15 cellular contexts compared by ENCODE assay signal in the genomic region with DNA sequence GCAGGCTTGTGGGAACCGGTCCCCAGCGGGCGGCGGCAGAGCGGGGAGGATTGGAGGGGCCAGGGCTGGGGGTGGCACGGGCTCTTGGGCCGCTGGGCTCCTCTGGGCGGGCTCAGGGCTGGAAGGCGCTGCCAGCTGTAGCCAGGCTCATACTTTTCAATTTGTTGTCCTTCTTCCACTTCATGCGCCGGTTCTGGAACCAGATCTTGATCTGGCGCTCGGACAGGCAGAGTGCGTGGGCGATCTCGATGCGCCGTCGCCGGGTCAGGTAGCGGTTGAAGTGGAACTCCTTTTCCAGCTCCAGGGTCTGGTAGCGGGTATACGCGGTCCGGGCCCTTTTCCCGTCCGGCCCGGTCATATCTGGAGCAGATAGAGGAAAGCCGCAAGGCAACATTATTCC. TPM values are rescaled to one million over a fixed set of nuclear protein-coding genes. Genes with fewer than 3 reads are reported as not detected.
DNase-seq lines count a peak whose midpoint lies in the region; ATAC-seq, FAIRE-seq and TF ChIP-seq lines count a peak whose summit lies in the region.
"Had no signal": no experiment of that assay in that cellular context is flagged by ENCODE, and none has a peak within 500 bp of the region (broad histone marks: within the 10 kb centered on the region; RNA-seq: fewer than 3 reads in every experiment).

No MANE protein-coding gene starts in this region.

- RAD21 ChIA-PET in GM12878 (lab: Charles Lee; ENCODE audit: unreplicated experiment), result interaction anchor here (0.9 to 3.8 kb wide), 23 partner anchors 15 to 566 kb away, joined by 3 to 35 read pairs (median 7); no protein-coding TSS in a partner anchor

- dilution Hi-C loops in mammary epithelial cell (cut with HindIII; ENCODE audit: low sequenced_read_pairs), result no loop called here

- H3K79me2 ChIP-seq in mammary epithelial cell (ENCODE audit: insufficient read depth, low read length), result no peaks in the 10 kb centered on the region
- no peaks in the 10 kb centered on the region for H3K79me2 ChIP-seq in GM12878 (ENCODE audit: control insufficient read depth, insufficient read depth, low read length)

- ATAC-seq in GM12878 (no peak), lower lobe of right lung (no peak), thoracic aorta (ENCODE audit: insufficient number of reproducible peaks, low FRiP score, low read depth) (no peak), HG03159 (IDR thresholded peaks at IDR 0.05; ENCODE audit: unreplicated experiment) (no peak), HG03139 (IDR thresholded peaks at IDR 0.05; ENCODE audit: unreplicated experiment) (no peak)
- ATAC-seq: left cardiac atrium had no signal

- BruUV-seq in mammary epithelial cell (replicated peaks; lab: Mats Ljungman, UMichigan) (no TSS peak), GM12878 (replicated peaks; lab: Mats Ljungman, UMichigan) (no TSS peak)

- POLR2A ChIA-PET in GM12878 (lab: Charles Lee), result interaction anchor here (1.5 kb wide), 1 partner anchor 240 kb away, joined by 6 read pairs; no protein-coding TSS in a partner anchor

- TF ChIP-seq CTCF in breast epithelium (IDR thresholded peaks at IDR 0.05) (no peak), mammary epithelial cell (conservative IDR thresholded peaks at IDR 0.05 in 1 of 2, IDR thresholded peaks at IDR 0.05 in 1 of 2; ENCODE audit: extremely low read depth in 1 of 2, insufficient read depth in 1 of 2, low read depth in 1 of 2, low read length in 2 of 2) (no peak), GM12878 (IDR thresholded peaks at IDR 0.05 in 2 of 3, conservative IDR thresholded peaks at IDR 0.05 in 1 of 3; ENCODE audit: control insufficient read depth in 2 of 3, extremely low read depth in 1 of 3, insufficient read depth in 1 of 3, low read depth in 3 of 3, low read length in 3 of 3) (no peak), lower lobe of right lung (IDR thresholded peaks at IDR 0.05) (no peak), thoracic aorta (IDR thresholded peaks at IDR 0.05) (no peak)

- no peaks in the 10 kb centered on the region for H3K4me1 ChIP-seq in breast epithelium
- H3K4me1 ChIP-seq in mammary epithelial cell (ENCODE audit: insufficient read depth, low read length), result peaks cover 20% of the 10 kb centered on the region
- peaks cover 6% of the 10 kb centered on the region for H3K4me1 ChIP-seq in GM12878 (ENCODE audit: control insufficient read depth, insufficient read depth, low read length)
- H3K4me1 ChIP-seq in lower lobe of right lung, result peaks cover 32% of the 10 kb centered on the region
- H3K4me1 ChIP-seq in thoracic aorta (ENCODE audit: control insufficient read depth in 1 of 2, low read depth in 2 of 2), result peaks cover 5 to 13% of the 10 kb centered on the region in 2 donors

- 13% methylated on average over 9 of the region's 29 CpGs for WGBS in mammary epithelial cell (ENCODE audit: low coverage, missing lambda C conversion rate)
- 40% methylated on average over 26 of the region's 29 CpGs for WGBS in GM12878 (ENCODE audit: insufficient coverage, insufficient replicate concordance, low lambda C conversion rate, missing lambda C conversion rate)

- H3K4me3 ChIP-seq in breast epithelium (peak overlapping the region; percentile 41 to 68 (median 43)), mammary epithelial cell (replicated peaks in 1 of 3; ENCODE audit: insufficient read depth in 1 of 3, low read depth in 2 of 3, low read length in 3 of 3) (no peak overlapping the region), GM12878 (no peak overlapping the region), lower lobe of right lung (peak overlapping the region; percentile 63), thoracic aorta (peak overlapping the region; percentile 72)

- TF ChIP-seq RAD21 in GM12878 (IDR thresholded peaks at IDR 0.05; ENCODE audit: insufficient read depth, low read depth, low read length), result no peak

- no peaks in the 10 kb centered on the region for H3K36me3 ChIP-seq in breast epithelium
- H3K36me3 ChIP-seq in mammary epithelial cell (ENCODE audit: insufficient read depth, low read length), result no peaks in the 10 kb centered on the region
- H3K36me3 ChIP-seq in GM12878 (ENCODE audit: control insufficient read depth in 2 of 2, insufficient read depth in 2 of 2, low read length in 1 of 2), result no peaks in the 10 kb centered on the region
- H3K36me3 ChIP-seq in lower lobe of right lung, result peaks cover 5% of the 10 kb centered on the region
- peaks cover 8% of the 10 kb centered on the region for H3K36me3 ChIP-seq in thoracic aorta

- SMC1A ChIA-PET in GM12878 (lab: Charles Lee; ENCODE audit: uncharacterized antibody, unreplicated experiment), result interaction anchor here (0.7 to 4.3 kb wide), 23 partner anchors 9 to 510 kb away, joined by 3 to 47 read pairs (median 6); partner anchors contain the start of gene HOXB8

- H3K4me2 ChIP-seq in mammary epithelial cell (ENCODE audit: insufficient read depth, low read depth, low read length) (no peak overlapping the region), GM12878 (ENCODE audit: control insufficient read depth, insufficient read depth) (peak overlapping the region; percentile 98; the same call in 1 of the 2 replicates)

- no peak for FAIRE-seq in GM12878 (lab: Jason Lieb, UNC)

- H3K9me3 ChIP-seq in breast epithelium (no peaks in the 10 kb centered on the region), mammary epithelial cell (replicated peaks; ENCODE audit: insufficient read depth, low read length) (no peaks in the 10 kb centered on the region), GM12878 (replicated peaks; ENCODE audit: control insufficient read depth, insufficient read depth, low read length) (no peaks in the 10 kb centered on the region), lower lobe of right lung (no peaks in the 10 kb centered on the region), thoracic aorta (no peaks in the 10 kb centered on the region)

- TF ChIP-seq EP300 in GM12878 (IDR thresholded peaks at IDR 0.05; ENCODE audit: borderline replicate concordance in 1 of 2, control insufficient read depth in 1 of 2, low read depth in 2 of 2, low read length in 2 of 2), result no peak

- TF ChIP-seq POLR2A in breast epithelium (IDR thresholded peaks at IDR 0.05), result no peak
- no peak for TF ChIP-seq POLR2A in GM12878 (IDR thresholded peaks at IDR 0.05; ENCODE audit: low read depth, low read length)

- no peak overlapping the region for H3K27ac ChIP-seq in breast epithelium
- no peak overlapping the region for H3K27ac ChIP-seq in mammary epithelial cell (ENCODE audit: insufficient read depth, low read depth, low read length)
- no peak overlapping the region for H3K27ac ChIP-seq in GM12878 (ENCODE audit: control insufficient read depth, insufficient read depth)
- H3K27ac ChIP-seq in lower lobe of right lung, result peak overlapping the region; percentile 81
- no peak overlapping the region for H3K27ac ChIP-seq in thoracic aorta

- H3K27me3 ChIP-seq in breast epithelium, result peaks cover 0 to 78% of the 10 kb centered on the region in 2 donors
- peaks cover 2% of the 10 kb centered on the region for H3K27me3 ChIP-seq in mammary epithelial cell (ENCODE audit: insufficient read depth, low read length)
- peaks cover 2 to 16% of the 10 kb centered on the region in 2 experiments for H3K27me3 ChIP-seq in GM12878 (replicated peaks in 1 of 2; ENCODE audit: control insufficient read depth in 2 of 2, insufficient read depth in 2 of 2, low read length in 1 of 2)
- H3K27me3 ChIP-seq in lower lobe of right lung (ENCODE audit: low read depth), result peaks cover 84% of the 10 kb centered on the region
- no peaks in the 10 kb centered on the region for H3K27me3 ChIP-seq in thoracic aorta (replicated peaks; ENCODE audit: insufficient read depth)

- no peak overlapping the region for H3K9ac ChIP-seq in mammary epithelial cell (ENCODE audit: insufficient read depth, low read length)
- no peak overlapping the region for H3K9ac ChIP-seq in GM12878 (ENCODE audit: control insufficient read depth, insufficient read depth, low read length)

- intact Hi-C loops in breast epithelium (cut with DNase I; ENCODE audit: low total_unique reads), result loop anchor here (1.0 to 5.0 kb wide), 2 partner anchors 16 to 100 kb away; no protein-coding TSS in a partner anchor
- intact Hi-C loops in mammary epithelial cell (cut with micrococcal nuclease), result loop anchor here (5.0 kb wide), 1 partner anchor 440 kb away; no protein-coding TSS in a partner anchor
- intact Hi-C loops in GM12878 (cut with micrococcal nuclease; ENCODE audit: unreplicated experiment), result no loop called here
- intact Hi-C loops in lower lobe of right lung (cut with DNase I), result no loop called here

- CTCF ChIA-PET in mammary epithelial cell (lab: Charles Lee; ENCODE audit: low non-redundant PET), result no interaction called here
- CTCF ChIA-PET in GM12878 (lab: Yijun Ruan, JAX), result interaction anchor here (1.0 to 4.8 kb wide), 29 partner anchors 18 to 512 kb away, joined by 3 to 113 read pairs (median 7); partner anchors contain the start of gene HOXB7

- H4K20me1 ChIP-seq in mammary epithelial cell (ENCODE audit: insufficient read depth, low read length) (no peaks in the 10 kb centered on the region), GM12878 (ENCODE audit: control insufficient read depth, insufficient read depth) (no peaks in the 10 kb centered on the region)

- H2AFZ ChIP-seq in mammary epithelial cell (ENCODE audit: low read depth, low read length) (no peak overlapping the region), GM12878 (ENCODE audit: control insufficient read depth, low read depth, low read length) (no peak overlapping the region)

- DNase-seq in breast epithelium (ENCODE audit: low spot score in 2 of 2) (no peak), mammary epithelial cell (no peak), GM12878 (ENCODE audit: low read depth, low spot score) (no peak), lower lobe of right lung (no peak), thoracic aorta (ENCODE audit: low spot score) (no peak), ecto neural progenitor cell (ENCODE audit: low spot score) (no peak)
- DNase-seq: activated naive CD4-positive, alpha-beta T cell treated with Interleukin-2 at 50 U/mL for 16 hours; cortex of kidney; left cardiac atrium; NCI-H1048; T1000 had no signal

- in situ Hi-C loops in mammary epithelial cell (cut with MboI; ENCODE audit: low sequenced_read_pairs in 2 of 2) (loop anchor here (5.0 to 10.0 kb wide), 3 partner anchors 255 to 437 kb away; no protein-coding TSS in a partner anchor), GM12878 (cut with MboI) (no loop called here)

RNA-seq across cellular contexts. Expression of gene HOXB5, which starts 1.5 kb away (rescaled TPM):
- total RNA-seq in breast epithelium (1 to 10 TPM in 2 of 3 donors, under 1 TPM in 1; 0.44 to 2.0 (median 1.4) TPM), mammary epithelial cell (not detected), GM12878 (2014; rRNA removed) (not detected in 2 replicates), GM12878 (2014; rRNA removed; fragmentation: Illumina TruSeq; extraction: Trizol) (not detected in 2 replicates), GM12878 (2021) (not detected in 2 replicates), lower lobe of right lung (3.9 TPM), thoracic aorta (1 to 10 TPM in 1 of 2 donors, under 1 TPM in 1; 0.56 to 3.8 TPM)
- polyA plus RNA-seq in mammary epithelial cell (not detected), GM12878 (2011; rRNA removed) (not detected in 2 replicates), GM12878 (2014; fragmentation: Illumina TruSeq; extraction: Trizol) (not detected in 2 replicates), GM12878 (2014; fragmentation: Nextera tagmentation; extraction: Ambion mirVana) (not detected), GM12878 (2014; rRNA removed) (not detected in 2 replicates), GM12878 (2016; fragmentation: Nextera tagmentation; extraction: Ambion mirVana) (not detected)
- not detected for polyA minus RNA-seq in mammary epithelial cell
- total RNA-seq in GM12878 (2013; cell fraction: nucleolus; rRNA removed), result not detected in 2 replicates
- not detected for polyA plus RNA-seq in GM12878 (2011; ENCODE audit: low read depth)
- not detected in 2 replicates for polyA plus RNA-seq in GM12878 (2011; cell fraction: cytosol; rRNA removed)
- not detected in 2 replicates for polyA plus RNA-seq in GM12878 (2011; cell fraction: nucleus; rRNA removed)
- not detected in 2 replicates for polyA plus RNA-seq in GM12878 (2012)
- not detected in 2 replicates for polyA minus RNA-seq in GM12878 (2011; rRNA and poly(A)+ RNA removed)
- not detected in 2 replicates for polyA minus RNA-seq in GM12878 (2011; cell fraction: cytosol; rRNA and poly(A)+ RNA removed)
- polyA minus RNA-seq in GM12878 (2011; cell fraction: nucleus; rRNA and poly(A)+ RNA removed), result not detected in 2 replicates
- total RNA-seq: activated CD8-positive, alpha-beta T cell treated with anti-CD3 and anti-CD28 coated beads, Interleukin-2, amount 10 ng/mL, durations not matched to agents 7 days and 5 days; osteocyte had no signal

RNA-seq across cellular contexts. Expression of gene HOXB3, which starts 2.1 kb away (rescaled TPM):
- total RNA-seq in breast epithelium (10 to 100 TPM; 13.8 to 36.7 (median 14.4) TPM), mammary epithelial cell (1 to 10 TPM; 1.5 to 5.2 TPM), GM12878 (2014; rRNA removed) (2.8 and 4.5 TPM in 2 replicates), GM12878 (2014; rRNA removed; fragmentation: Illumina TruSeq; extraction: Trizol) (3.0 and 3.5 TPM in 2 replicates), GM12878 (2021) (5.6 and 6.7 TPM in 2 replicates), lower lobe of right lung (11.3 TPM), thoracic aorta (10 to 100 TPM; 26.8 to 33.3 TPM)
- polyA plus RNA-seq in mammary epithelial cell (2.6 TPM), GM12878 (2011; rRNA removed) (6.4 and 9.1 TPM in 2 replicates), GM12878 (2014; fragmentation: Illumina TruSeq; extraction: Trizol) (4.5 and 4.6 TPM in 2 replicates), GM12878 (2014; fragmentation: Nextera tagmentation; extraction: Ambion mirVana) (under 1 TPM; 0.64 to 0.91 TPM), GM12878 (2014; rRNA removed) (7.7 and 8.3 TPM in 2 replicates), GM12878 (2016; fragmentation: Nextera tagmentation; extraction: Ambion mirVana) (under 1 TPM; 0.19 to 0.76 TPM)
- 0.67 TPM for polyA minus RNA-seq in mammary epithelial cell
- total RNA-seq in GM12878 (2013; cell fraction: nucleolus; rRNA removed), result 23.2 and 26.2 TPM in 2 replicates
- 2.1 TPM for polyA plus RNA-seq in GM12878 (2011; ENCODE audit: low read depth)
- polyA plus RNA-seq in GM12878 (2011; cell fraction: cytosol; rRNA removed), result 4.0 and 4.7 TPM in 2 replicates
- 35.2 and 38.0 TPM in 2 replicates for polyA plus RNA-seq in GM12878 (2011; cell fraction: nucleus; rRNA removed)
- 3.2 and 3.9 TPM in 2 replicates for polyA plus RNA-seq in GM12878 (2012)
- 1.2 and 2.0 TPM in 2 replicates for polyA minus RNA-seq in GM12878 (2011; rRNA and poly(A)+ RNA removed)
- polyA minus RNA-seq in GM12878 (2011; cell fraction: cytosol; rRNA and poly(A)+ RNA removed), result 1.5 and 1.6 TPM in 2 replicates
- polyA minus RNA-seq in GM12878 (2011; cell fraction: nucleus; rRNA and poly(A)+ RNA removed), result 7.1 and 7.3 TPM in 2 replicates

RNA-seq across cellular contexts. Expression of gene HOXB6, which starts 12.7 kb away (rescaled TPM):
- total RNA-seq in breast epithelium (10 to 100 TPM in 2 of 3 donors, 1 to 10 TPM in 1; 1.0 to 24.9 (median 18.2) TPM), mammary epithelial cell (under 1 TPM; under 0.01 to 0.59 TPM), GM12878 (2014; rRNA removed) (0.05 and 0.06 TPM in 2 replicates), GM12878 (2014; rRNA removed; fragmentation: Illumina TruSeq; extraction: Trizol) (0.09 TPM in 1 of 2 replicates, not detected in the other), GM12878 (2021) (0.13 and 0.24 TPM in 2 replicates), lower lobe of right lung (4.4 TPM), thoracic aorta (1 to 10 TPM; 4.2 to 9.9 TPM)
- polyA plus RNA-seq in mammary epithelial cell (0.49 TPM), GM12878 (2011; rRNA removed) (0.10 TPM in 1 of 2 replicates, not detected in the other), GM12878 (2014; fragmentation: Illumina TruSeq; extraction: Trizol) (0.07 TPM in 1 of 2 replicates, not detected in the other), GM12878 (2014; fragmentation: Nextera tagmentation; extraction: Ambion mirVana) (under 1 TPM in 1 of 2 experiments, not detected in 1; 0.04 TPM), GM12878 (2014; rRNA removed) (0.22 and 0.51 TPM in 2 replicates), GM12878 (2016; fragmentation: Nextera tagmentation; extraction: Ambion mirVana) (under 1 TPM in 1 of 2 experiments, not detected in 1; 0.13 TPM)
- polyA minus RNA-seq in mammary epithelial cell, result not detected
- not detected in 2 replicates for total RNA-seq in GM12878 (2013; cell fraction: nucleolus; rRNA removed)
- polyA plus RNA-seq in GM12878 (2011; ENCODE audit: low read depth), result 0.16 TPM
- polyA plus RNA-seq in GM12878 (2011; cell fraction: cytosol; rRNA removed), result 0.10 and 0.27 TPM in 2 replicates
- polyA plus RNA-seq in GM12878 (2011; cell fraction: nucleus; rRNA removed), result 0.10 TPM in 1 of 2 replicates, not detected in the other
- 0.21 TPM in 1 of 2 replicates, not detected in the other for polyA plus RNA-seq in GM12878 (2012)
- polyA minus RNA-seq in GM12878 (2011; rRNA and poly(A)+ RNA removed), result 0.10 TPM in 1 of 2 replicates, not detected in the other
- polyA minus RNA-seq in GM12878 (2011; cell fraction: cytosol; rRNA and poly(A)+ RNA removed), result not detected in 2 replicates
- polyA minus RNA-seq in GM12878 (2011; cell fraction: nucleus; rRNA and poly(A)+ RNA removed), result not detected in 2 replicates
- total RNA-seq: activated CD8-positive, alpha-beta T cell treated with anti-CD3 and anti-CD28 coated beads, Interleukin-2, amount 10 ng/mL, durations not matched to agents 7 days and 5 days; osteocyte had no signal

RNA-seq across cellular contexts. Expression of gene HOXB4, which starts 13.9 kb away (rescaled TPM):
- total RNA-seq in breast epithelium (1 to 10 TPM; 2.2 to 7.5 (median 2.3) TPM), mammary epithelial cell (under 1 TPM; 0.16 to 0.17 TPM), GM12878 (2014; rRNA removed) (3.3 and 3.7 TPM in 2 replicates), GM12878 (2014; rRNA removed; fragmentation: Illumina TruSeq; extraction: Trizol) (2.3 and 2.5 TPM in 2 replicates), GM12878 (2021) (5.8 and 6.2 TPM in 2 replicates), lower lobe of right lung (5.8 TPM), thoracic aorta (10 to 100 TPM in 1 of 2 donors, 1 to 10 TPM in 1; 6.2 to 11.5 TPM)
- polyA plus RNA-seq in mammary epithelial cell (0.01 TPM), GM12878 (2011; rRNA removed) (2.4 and 3.4 TPM in 2 replicates), GM12878 (2014; fragmentation: Illumina TruSeq; extraction: Trizol) (2.3 and 4.6 TPM in 2 replicates), GM12878 (2014; fragmentation: Nextera tagmentation; extraction: Ambion mirVana) (under 1 TPM; 0.35 to 0.60 TPM), GM12878 (2014; rRNA removed) (3.6 and 4.3 TPM in 2 replicates), GM12878 (2016; fragmentation: Nextera tagmentation; extraction: Ambion mirVana) (1 to 10 TPM; 1.0 to 1.2 TPM)
- not detected for polyA minus RNA-seq in mammary epithelial cell
- total RNA-seq in GM12878 (2013; cell fraction: nucleolus; rRNA removed), result 10.2 and 10.5 TPM in 2 replicates
- polyA plus RNA-seq in GM12878 (2011; ENCODE audit: low read depth), result 0.64 TPM
- polyA plus RNA-seq in GM12878 (2011; cell fraction: cytosol; rRNA removed), result 3.4 and 3.5 TPM in 2 replicates
- 10.1 and 10.8 TPM in 2 replicates for polyA plus RNA-seq in GM12878 (2011; cell fraction: nucleus; rRNA removed)
- 1.4 and 2.0 TPM in 2 replicates for polyA plus RNA-seq in GM12878 (2012)
- 1.4 and 3.2 TPM in 2 replicates for polyA minus RNA-seq in GM12878 (2011; rRNA and poly(A)+ RNA removed)
- 0.94 and 1.5 TPM in 2 replicates for polyA minus RNA-seq in GM12878 (2011; cell fraction: cytosol; rRNA and poly(A)+ RNA removed)
- 4.0 and 6.4 TPM in 2 replicates for polyA minus RNA-seq in GM12878 (2011; cell fraction: nucleus; rRNA and poly(A)+ RNA removed)
- total RNA-seq: osteocyte had no signal

RNA-seq across cellular contexts. Expression of gene HOXB7, which starts 18.7 kb away (rescaled TPM):
- total RNA-seq in breast epithelium (10 to 100 TPM in 1 of 3 donors, 1 to 10 TPM in 2; 1.5 to 16.8 (median 4.3) TPM), mammary epithelial cell (not detected), GM12878 (2014; rRNA removed) (3.2 and 4.2 TPM in 2 replicates), GM12878 (2014; rRNA removed; fragmentation: Illumina TruSeq; extraction: Trizol) (3.6 and 5.8 TPM in 2 replicates), GM12878 (2021) (4.0 and 4.5 TPM in 2 replicates), lower lobe of right lung (2.4 TPM), thoracic aorta (1 to 10 TPM in 1 of 2 donors, under 1 TPM in 1; 0.63 to 7.2 TPM)
- polyA plus RNA-seq in mammary epithelial cell (0.67 TPM), GM12878 (2011; rRNA removed) (7.4 and 8.3 TPM in 2 replicates), GM12878 (2014; fragmentation: Illumina TruSeq; extraction: Trizol) (1.3 and 3.7 TPM in 2 replicates), GM12878 (2014; fragmentation: Nextera tagmentation; extraction: Ambion mirVana) (1 to 10 TPM; 2.8 to 3.4 TPM), GM12878 (2014; rRNA removed) (5.1 and 7.0 TPM in 2 replicates), GM12878 (2016; fragmentation: Nextera tagmentation; extraction: Ambion mirVana) (1 to 10 TPM; 4.3 to 4.8 TPM)
- polyA minus RNA-seq in mammary epithelial cell, result not detected
- total RNA-seq in GM12878 (2013; cell fraction: nucleolus; rRNA removed), result 0.98 and 1.3 TPM in 2 replicates
- 2.3 TPM for polyA plus RNA-seq in GM12878 (2011; ENCODE audit: low read depth)
- 6.8 and 8.1 TPM in 2 replicates for polyA plus RNA-seq in GM12878 (2011; cell fraction: cytosol; rRNA removed)
- 2.5 and 4.1 TPM in 2 replicates for polyA plus RNA-seq in GM12878 (2011; cell fraction: nucleus; rRNA removed)
- polyA plus RNA-seq in GM12878 (2012), result 3.9 and 4.1 TPM in 2 replicates
- polyA minus RNA-seq in GM12878 (2011; rRNA and poly(A)+ RNA removed), result 1.6 and 2.8 TPM in 2 replicates
- polyA minus RNA-seq in GM12878 (2011; cell fraction: cytosol; rRNA and poly(A)+ RNA removed), result 1.7 and 2.2 TPM in 2 replicates
- 0.97 and 1.2 TPM in 2 replicates for polyA minus RNA-seq in GM12878 (2011; cell fraction: nucleus; rRNA and poly(A)+ RNA removed)
- total RNA-seq: osteocyte had no signal

Comparison
In these comparisons a context has a peak if more than half of its experiments do, and no peak if none do; other contexts are left out.
1. H3K4me3 ChIP-seq: peak in breast epithelium (3 of 3), lower lobe of right lung (single experiment) and thoracic aorta (single experiment); none in mammary epithelial cell (0 of 3) and GM12878 (single experiment).
2. intact Hi-C loops: an anchor here in breast epithelium (1.0 to 5.0 kb wide) and mammary epithelial cell (5.0 kb wide); none called in GM12878 and lower lobe of right lung.